In genomic region chr19:57849666-57850473, GRCh38 we compare ENCODE assay signal across 8 cellular contexts. TPM values are rescaled to one million over a fixed set of nuclear protein-coding genes. Genes with fewer than 3 reads are reported as not detected.
DNase-seq lines count a peak whose midpoint lies in the region; ATAC-seq and TF ChIP-seq lines count a peak whose summit lies in the region.
"Not testable (repeated sequence)": the region's sequence is repeated elsewhere in the genome, so short reads cannot be mapped to it uniquely, and the experiment has no call there.

ZNF587 (plus strand) TSS chr19:57849859; CDS start chr19:57850039, 180 bp downstream.

- peaks cover 65% of the 10 kb centered on the region for H3K36me3 Mint-ChIP-seq in activated CD4-positive, alpha-beta T cell treated with anti-CD3 and anti-CD28 coated beads, Interleukin-2, amount 10 ng/mL, durations not matched to agents 24 days and 14 days (ENCODE audit: low read depth)
- H3K36me3 Mint-ChIP-seq in dendritic cell treated with granulocyte-macrophage colony-stimulating factor and Interleukin-4, amounts not matched to agents 40 ng/mL and 50 ng/mL, for 4 days (ENCODE audit: low read depth) = peaks cover 62% of the 10 kb centered on the region

- intact Hi-C loops in activated CD4-positive, alpha-beta T cell treated with anti-CD3 and anti-CD28 coated beads, Interleukin-2, amount 10 ng/mL, durations not matched to agents 24 days and 14 days (cut with micrococcal nuclease) = loop anchor here (2.0 kb wide), 1 partner anchor 35 kb away; the partner anchor contains the start of gene ZNF552
- intact Hi-C loops in dendritic cell treated with granulocyte-macrophage colony-stimulating factor and Interleukin-4, amounts not matched to agents 40 ng/mL and 50 ng/mL, for 4 days (cut with micrococcal nuclease) = loop anchor here (5.0 kb wide), 1 partner anchor 37 kb away; the partner anchor contains the start of gene ZNF814

- peaks cover 12% of the 10 kb centered on the region for H3K9me3 Mint-ChIP-seq in activated CD4-positive, alpha-beta T cell treated with anti-CD3 and anti-CD28 coated beads, Interleukin-2, amount 10 ng/mL, durations not matched to agents 24 days and 14 days
- H3K9me3 Mint-ChIP-seq in dendritic cell treated with granulocyte-macrophage colony-stimulating factor and Interleukin-4, amounts not matched to agents 40 ng/mL and 50 ng/mL, for 4 days = not testable (repeated sequence)

- H3K27ac Mint-ChIP-seq in activated CD4-positive, alpha-beta T cell treated with anti-CD3 and anti-CD28 coated beads, Interleukin-2, amount 10 ng/mL, durations not matched to agents 24 days and 14 days = peak within 1 kb of the TSS; percentile 93
- H3K27ac Mint-ChIP-seq in dendritic cell treated with granulocyte-macrophage colony-stimulating factor and Interleukin-4, amounts not matched to agents 40 ng/mL and 50 ng/mL, for 4 days = peak within 1 kb of the TSS; percentile 98

- peak within 1 kb of the TSS; percentile 93 for H3K4me3 Mint-ChIP-seq in activated CD4-positive, alpha-beta T cell treated with anti-CD3 and anti-CD28 coated beads, Interleukin-2, amount 10 ng/mL, durations not matched to agents 24 days and 14 days
- H3K4me3 Mint-ChIP-seq in dendritic cell treated with granulocyte-macrophage colony-stimulating factor and Interleukin-4, amounts not matched to agents 40 ng/mL and 50 ng/mL, for 4 days = peak within 1 kb of the TSS; percentile 87

- DNase-seq in Ammon's horn (ENCODE audit: low spot score) = peak; percentile 93
- DNase-seq in NCI-H524 treated with DMSO at 0.1 percent for 48 hours (lab: John Stamatoyannopoulos, UW) = peak; percentile 45
- DNase-seq in activated CD4-positive, alpha-beta T cell treated with anti-CD3 and anti-CD28 coated beads, Interleukin-2, amount 10 ng/mL, durations not matched to agents 24 days and 14 days = peak; percentile 93
- peak; percentile 78 for DNase-seq in left lobe of liver (ENCODE audit: low spot score)
- DNase-seq in stimulated activated CD4-positive, alpha-beta T cell treated with anti-CD3 and anti-CD28 coated beads, Interleukin-1b, Interleukin-23, amount 100 ng/mL, for 48 hours = peak; percentile 81

- not testable (repeated sequence) for H3K27me3 Mint-ChIP-seq in activated CD4-positive, alpha-beta T cell treated with anti-CD3 and anti-CD28 coated beads, Interleukin-2, amount 10 ng/mL, durations not matched to agents 24 days and 14 days; dendritic cell treated with granulocyte-macrophage colony-stimulating factor and Interleukin-4, amounts not matched to agents 40 ng/mL and 50 ng/mL, for 4 days

- peaks cover 23% of the 10 kb centered on the region for H3K4me1 Mint-ChIP-seq in activated CD4-positive, alpha-beta T cell treated with anti-CD3 and anti-CD28 coated beads, Interleukin-2, amount 10 ng/mL, durations not matched to agents 24 days and 14 days
- peaks cover 20% of the 10 kb centered on the region for H3K4me1 Mint-ChIP-seq in dendritic cell treated with granulocyte-macrophage colony-stimulating factor and Interleukin-4, amounts not matched to agents 40 ng/mL and 50 ng/mL, for 4 days (ENCODE audit: low read depth)

- TF ChIP-seq POLR2A in GM19193 (IDR thresholded peaks at IDR 0.05; ENCODE audit: extremely low read depth, insufficient read depth, insufficient read length) = peak; percentile 68

- ATAC-seq in HG03439 (IDR thresholded peaks at IDR 0.05; ENCODE audit: unreplicated experiment) (peak; percentile 92), left lobe of liver (peak; percentile 94)

RNA-seq across cellular contexts. Expression of gene ZNF587, which starts in this region (rescaled TPM):
- 30.1 and 30.9 TPM in 2 replicates for total RNA-seq in activated CD4-positive, alpha-beta T cell treated with anti-CD3 and anti-CD28 coated beads, Interleukin-2, amount 10 ng/mL, durations not matched to agents 24 days and 14 days
- 19.1 TPM for total RNA-seq in left lobe of liver

Comparison
In these comparisons a context has a peak if more than half of its experiments do, and no peak if none do; other contexts are left out.
1. Peak in every context shown above with its lines: DNase-seq and ATAC-seq.